Comparison of ENCODE assay signal across 9 cellular contexts in genomic region chr6:98847767-98848538, GRCh38. TPM values are rescaled to one million over a fixed set of nuclear protein-coding genes. Genes with fewer than 3 reads are reported as not detected.
A peak's percentile ranks its signal among the peaks of the same experiment; 100 is the strongest.
DNase-seq lines count a peak whose midpoint lies in the region; ATAC-seq, FAIRE-seq and TF ChIP-seq lines count a peak whose summit lies in the region.
"Had no signal": no experiment of that assay in that cellular context is flagged by ENCODE, and none has a peak within 500 bp of the region (broad histone marks: within the 10 kb centered on the region; RNA-seq: fewer than 3 reads in every experiment).

No MANE protein-coding gene starts in this region.

- H3K4me3 Mint-ChIP-seq in neural progenitor cell: no peak overlapping the region
- H3K4me3 Mint-ChIP-seq: central memory CD8-positive, alpha-beta T cell had no signal

- H4K91ac ChIP-seq in H1 (replicated peaks; ENCODE audit: insufficient read length, low read length): no peak overlapping the region

- H4K20me1 ChIP-seq in H1 (replicated peaks in 1 of 2; ENCODE audit: control insufficient read depth in 1 of 2, insufficient read depth in 2 of 2, low read length in 2 of 2) (peaks cover 1 to 2% of the 10 kb centered on the region in 2 experiments), neural progenitor cell (ENCODE audit: low read depth) (peaks cover 13% of the 10 kb centered on the region)

- H3K36me3 ChIP-seq in H1 (ENCODE audit: control insufficient read depth in 2 of 4, insufficient read depth in 4 of 4, low read length in 3 of 4) (no peaks in the 10 kb centered on the region; a peak in 1 of 8 replicates), neural progenitor cell (no peaks in the 10 kb centered on the region)

- H2AK5ac ChIP-seq in H1 (ENCODE audit: low read depth, low read length): no peak overlapping the region

- TF ChIP-seq CTCF in GM13976 (IDR thresholded peaks at IDR 0.05; ENCODE audit: borderline replicate concordance, control extremely low read depth, extremely low read depth, insufficient read depth, missing control alignments) (no peak), H1 (IDR thresholded peaks at IDR 0.05; ENCODE audit: control extremely low read depth in 1 of 3, insufficient read depth in 1 of 3, low read depth in 1 of 3, low read length in 3 of 3) (no peak), neural progenitor cell (IDR thresholded peaks at IDR 0.05) (peak; percentile 42)

- H3K23ac ChIP-seq in H1 (ENCODE audit: insufficient read length): no peak overlapping the region

- in situ Hi-C loops in GM13976 (cut with MboI; ENCODE audit: low sequenced_read_pairs, unreplicated experiment): loop anchor here (25.0 kb wide), 2 partner anchors 264 to 1336 kb away; no protein-coding TSS in a partner anchor

- no peak for TF ChIP-seq RAD21 in H1 (IDR thresholded peaks at IDR 0.05 in 1 of 2, conservative IDR thresholded peaks at IDR 0.05 in 1 of 2; ENCODE audit: low read depth in 2 of 2, low read length in 2 of 2)

- CTCF ChIA-PET in H1 (lab: Charles Lee; ENCODE audit: partially characterized antibody): interaction anchor here (0.7 to 8.5 kb wide), 14 partner anchors 12 to 888 kb away, joined by 3 to 79 read pairs (median 4); partner anchors contain the start of gene POU3F2

- H3K27ac ChIP-seq in H1 (ENCODE audit: low read depth, low read length): no peak overlapping the region
- no peak overlapping the region for H3K27ac ChIP-seq in neural progenitor cell

- H3K79me1 ChIP-seq in H1 (ENCODE audit: low read depth, low read length): no peaks in the 10 kb centered on the region

- H3K79me2 ChIP-seq in H1 (ENCODE audit: control insufficient read depth in 1 of 2, insufficient read depth in 2 of 2, low read length in 2 of 2) (no peaks in the 10 kb centered on the region), neural progenitor cell (ENCODE audit: low read depth) (no peaks in the 10 kb centered on the region)

- H3K18ac ChIP-seq in H1 (ENCODE audit: extremely low read depth, low read length): peak overlapping the region; percentile 32

- no peak for TF ChIP-seq EP300 in H1 (IDR thresholded peaks at IDR 0.05; ENCODE audit: borderline replicate concordance in 1 of 2, low read depth in 2 of 2, low read length in 2 of 2)

- peaks cover 14% of the 10 kb centered on the region for H3K27me3 Mint-ChIP-seq in neural progenitor cell (ENCODE audit: insufficient read depth, low read depth)

- WGBS in H1 (ENCODE audit: extremely low coverage in 1 of 2, insufficient coverage in 1 of 2, insufficient read length in 1 of 2, insufficient replicate concordance in 2 of 2, low coverage in 1 of 2, low lambda C conversion rate in 2 of 2, missing lambda C conversion rate in 1 of 2), 2 experiments: 64% methylated on average over 36 of the region's 52 CpGs; no CpG with 5 or more reads in 1 of the 2 experiments

- H3K4me1 Mint-ChIP-seq in neural progenitor cell: peaks cover 26% of the 10 kb centered on the region

- no peak overlapping the region for H2BK20ac ChIP-seq in H1 (ENCODE audit: low read length)

- no peak overlapping the region for H3K4ac ChIP-seq in H1 (replicated peaks; ENCODE audit: insufficient read length, low read depth, low read length)

- no peak overlapping the region for H3K9ac ChIP-seq in H1 (replicated peaks in 1 of 4; ENCODE audit: extremely low read depth in 1 of 4, low read depth in 3 of 4, low read length in 3 of 4)
- no peak overlapping the region for H3K9ac ChIP-seq in neural progenitor cell

- H3K27ac Mint-ChIP-seq in neural progenitor cell: no peak overlapping the region

- peak overlapping the region; percentile 64 to 83 for H3K4me2 ChIP-seq in H1 (ENCODE audit: insufficient read depth in 1 of 2, low read depth in 2 of 2, low read length in 2 of 2)
- peak overlapping the region; percentile 78 for H3K4me2 ChIP-seq in neural progenitor cell

- no peak for FAIRE-seq in H1 (lab: Jason Lieb, UNC)
- no peak for FAIRE-seq in RCC 7860 (lab: Jason Lieb, UNC)

- H3K4me1 ChIP-seq in H1 (replicated peaks in 1 of 4; ENCODE audit: control insufficient read depth in 3 of 4, insufficient read depth in 4 of 4, low read length in 3 of 4) (peaks cover 2 to 6% (median 3%) of the 10 kb centered on the region in 4 experiments; a peak in 6 of 7 replicates), neural progenitor cell (peaks cover 23% of the 10 kb centered on the region)

- H2BK120ac ChIP-seq in H1 (replicated peaks; ENCODE audit: low read depth, low read length): no peak overlapping the region

- no peak overlapping the region for H3K56ac ChIP-seq in H1 (replicated peaks; ENCODE audit: insufficient read length, low read depth, low read length)

- DNase-seq in GM13976 (ENCODE audit: low spot score) (peak; percentile 56), H1 (ENCODE audit: low read depth in 1 of 2, low spot score in 2 of 2) (no peak), neural progenitor cell (ENCODE audit: low spot score) (peak; percentile 61), cortex of kidney (lab: John Stamatoyannopoulos, UW) (no peak), RCC 7860 (ENCODE audit: low spot score) (no peak)
- no peak for DNase-seq in activated effector memory CD4-positive, alpha-beta T cell treated with Interleukin-2 at 50 U/mL for 16 hours

- H3F3A ChIP-seq in neural progenitor cell (ENCODE audit: low read depth): peaks cover 20% of the 10 kb centered on the region

- H2BK5ac ChIP-seq in H1 (ENCODE audit: low read depth, low read length): no peak overlapping the region; the same call in 1 of the 2 replicates

- no peak overlapping the region for H4K5ac ChIP-seq in H1 (ENCODE audit: insufficient read length, low read depth, low read length)

- peaks cover 49% of the 10 kb centered on the region for H3K36me3 Mint-ChIP-seq in neural progenitor cell

- no peak overlapping the region for H2BK15ac ChIP-seq in H1 (ENCODE audit: low read length)

- no peak overlapping the region for H3K14ac ChIP-seq in H1 (ENCODE audit: insufficient read length)

- peaks cover 24 to 50% (median 41%) of the 10 kb centered on the region in 4 experiments; a peak in 6 of 7 replicates for H3K27me3 ChIP-seq in H1 (replicated peaks in 1 of 4; ENCODE audit: control insufficient read depth in 3 of 4, extremely low read depth in 1 of 4, insufficient read depth in 3 of 4, low read length in 3 of 4)
- peaks cover 65% of the 10 kb centered on the region for H3K27me3 ChIP-seq in neural progenitor cell

- POLR2A ChIA-PET in H1 (lab: Charles Lee; ENCODE audit: partially characterized antibody): interaction anchor here (0.8 to 1.0 kb wide), 2 partner anchors 12 to 1407 kb away, joined by 3 read pairs; no protein-coding TSS in a partner anchor

- H3K23me2 ChIP-seq in H1 (ENCODE audit: low read depth, low read length): no peaks in the 10 kb centered on the region; the same call in 1 of the 2 replicates

- no peak overlapping the region for H2BK12ac ChIP-seq in H1 (ENCODE audit: low read depth, low read length)

- H3K9me3 ChIP-seq in H1 (ENCODE audit: insufficient read depth in 2 of 2, low read depth in 1 of 2, low read length in 1 of 2): no peaks in the 10 kb centered on the region
- no peaks in the 10 kb centered on the region for H3K9me3 ChIP-seq in neural progenitor cell (ENCODE audit: low read depth)

- ATAC-seq in HG02623 (IDR thresholded peaks at IDR 0.05; ENCODE audit: unreplicated experiment) (peak; percentile 32), HG03469 (IDR thresholded peaks at IDR 0.05; ENCODE audit: unreplicated experiment) (no peak)

- H3K9me3 Mint-ChIP-seq in neural progenitor cell: peaks cover 4% of the 10 kb centered on the region
- H3K9me3 Mint-ChIP-seq: central memory CD8-positive, alpha-beta T cell had no signal

- H2AFZ ChIP-seq in H1 (ENCODE audit: low read length) (peak overlapping the region; percentile 35; the same call in 1 of the 2 replicates), neural progenitor cell (replicated peaks) (peak overlapping the region; percentile 76)

- peak overlapping the region; percentile 93 for H4K8ac ChIP-seq in H1 (ENCODE audit: extremely low read depth, insufficient read depth, low read length)

- TF ChIP-seq POLR2A in H1 (IDR thresholded peaks at IDR 0.05; ENCODE audit: control extremely low read depth in 1 of 2, low read depth in 2 of 2, low read length in 2 of 2): no peak

- peak overlapping the region; percentile 16 to 51 (median 32) for H3K4me3 ChIP-seq in H1 (ENCODE audit: extremely low read depth in 1 of 4, insufficient read depth in 2 of 4, low read depth in 3 of 4, low read length in 4 of 4)
- H3K4me3 ChIP-seq in neural progenitor cell: peak overlapping the region; percentile 32

TF ChIP-seq in H1, 55 proteins besides CTCF, POLR2A, EP300 and RAD21:
- TF ChIP-seq CEBPB (IDR thresholded peaks at IDR 0.05; ENCODE audit: low read depth, low read length) (no peak), RBBP5 (IDR thresholded peaks at IDR 0.05; ENCODE audit: borderline replicate concordance, low read depth, low read length) (no peak), SUZ12 (IDR thresholded peaks at IDR 0.05; ENCODE audit: low read length) (peak; percentile 30; the same call in 1 of the 2 replicates), SP1 (IDR thresholded peaks at IDR 0.05; ENCODE audit: low read depth, low read length) (no peak), HDAC2 (IDR thresholded peaks at IDR 0.05; ENCODE audit: borderline replicate concordance in 1 of 2, low read depth in 2 of 2, low read length in 2 of 2) (no peak), JUND (IDR thresholded peaks at IDR 0.05; ENCODE audit: low read length) (no peak), MAFK (IDR thresholded peaks at IDR 0.05; ENCODE audit: low read depth, low read length) (no peak), KDM4A (IDR thresholded peaks at IDR 0.05; ENCODE audit: low read depth, low read length, severe bottlenecking) (peak; percentile 38)
- TF ChIP-seq, protein P1, sequence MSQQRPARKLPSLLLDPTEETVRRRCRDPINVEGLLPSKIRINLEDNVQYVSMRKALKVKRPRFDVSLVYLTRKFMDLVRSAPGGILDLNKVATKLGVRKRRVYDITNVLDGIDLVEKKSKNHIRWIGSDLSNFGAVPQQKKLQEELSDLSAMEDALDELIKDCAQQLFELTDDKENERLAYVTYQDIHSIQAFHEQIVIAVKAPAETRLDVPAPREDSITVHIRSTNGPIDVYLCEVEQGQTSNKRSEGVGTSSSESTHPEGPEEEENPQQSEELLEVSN (IDR thresholded peaks at IDR 0.05): peak; percentile 22; the same call in 1 of the 2 replicates

RNA-seq across cellular contexts. Expression of gene POU3F2, which starts 13.6 kb away (rescaled TPM):
- total RNA-seq in H1 (2021; fragmentation: NEBNext Ultra II Directional; extraction: Animal tissue kit (Norgen Biotek cat#: 25700)): 0.35 and 0.48 TPM in 2 replicates
- polyA plus RNA-seq in H1 (2011; rRNA removed): 0.06 and 0.09 TPM in 2 replicates
- 0.05 TPM for polyA plus RNA-seq in H1 (2011; cell fraction: cytosol; rRNA removed)
- 0.03 TPM for polyA plus RNA-seq in H1 (2011; cell fraction: nucleus; rRNA removed)
- polyA plus RNA-seq in H1 (2012, experiment 1 of 2): 0.08 to 0.22 TPM (median 0.14 TPM) in 4 replicates
- 0.12 TPM for polyA plus RNA-seq in H1 (2012, experiment 2 of 2)
- 0.28 TPM for polyA plus RNA-seq in H1 (2013, experiment 1 of 2)
- 0.26 TPM for polyA plus RNA-seq in H1 (2013, experiment 2 of 2)
- polyA minus RNA-seq in H1 (2011; rRNA and poly(A)+ RNA removed): 0.03 TPM in 1 of 2 replicates, not detected in the other
- polyA minus RNA-seq in H1 (2011; cell fraction: cytosol; rRNA and poly(A)+ RNA removed): not detected
- 0.30 TPM for polyA minus RNA-seq in H1 (2011; cell fraction: nucleus; rRNA and poly(A)+ RNA removed)
- 8.8 and 12.2 TPM in 2 replicates for total RNA-seq in neural progenitor cell (ENCODE audit: low replicate concordance)

Comparison
In these comparisons a context has a peak if more than half of its experiments do, and no peak if none do; other contexts are left out.
1. DNase-seq: peak in GM13976 (single experiment) and neural progenitor cell (single experiment); none in H1 (0 of 2), cortex of kidney (single experiment), RCC 7860 (single experiment) and activated effector memory CD4-positive, alpha-beta T cell treated with Interleukin-2 at 50 U/mL for 16 hours (single experiment).